10 cellular contexts compared by ENCODE assay signal in genomic region chr9:4530375-4530774, GRCh38. TPM values are rescaled to one million over a fixed set of nuclear protein-coding genes. Genes with fewer than 3 reads are reported as not detected.
A peak's percentile ranks its signal among the peaks of the same experiment; 100 is the strongest.
DNase-seq lines count a peak whose midpoint lies in the region; ATAC-seq and TF ChIP-seq lines count a peak whose summit lies in the region.
"Had no signal": no experiment of that assay in that cellular context is flagged by ENCODE, and none has a peak within 500 bp of the region (broad histone marks: within the 10 kb centered on the region; RNA-seq: fewer than 3 reads in every experiment).

No MANE protein-coding gene starts in this region.

- H3K36me3 ChIP-seq in hepatocyte (replicated peaks; ENCODE audit: insufficient read depth, low read depth): no peaks in the 10 kb centered on the region
- H3K36me3 ChIP-seq: upper lobe of right lung had no signal

- no peaks in the 10 kb centered on the region for H4K20me1 ChIP-seq in hepatocyte (ENCODE audit: insufficient read depth, poor library complexity, severe bottlenecking)

- H2AFZ ChIP-seq in hepatocyte: no peak overlapping the region

- no peaks in the 10 kb centered on the region for H3K9me2 ChIP-seq in hepatocyte (replicated peaks; ENCODE audit: insufficient read depth)

- H3K27ac ChIP-seq in foreskin keratinocyte (no peak overlapping the region), hepatocyte (no peak overlapping the region)
- H3K27ac ChIP-seq: upper lobe of right lung had no signal

- ATAC-seq in foreskin keratinocyte (peak; percentile 51), HG02840 (IDR thresholded peaks at IDR 0.05; ENCODE audit: low FRiP score, unreplicated experiment) (no peak)
- ATAC-seq: upper lobe of right lung had no signal

- no peaks in the 10 kb centered on the region for H3K9me3 ChIP-seq in hepatocyte (ENCODE audit: low read depth)
- H3K9me3 ChIP-seq: upper lobe of right lung had no signal

- peak; percentile 47 for DNase-seq in EL
- peak; percentile 47 for DNase-seq in GM20000 (ENCODE audit: low spot score)
- peak; percentile 52 for DNase-seq in HT1080 (ENCODE audit: low read depth)
- DNase-seq in foreskin keratinocyte: no peak
- no peak for DNase-seq in hepatocyte (ENCODE audit: low spot score)
- no peak for DNase-seq in NCI-H146 (lab: John Stamatoyannopoulos, UW)
- no peak for DNase-seq in GOT3 (lab: John Stamatoyannopoulos, UW)
- DNase-seq: T1000, upper lobe of right lung had no signal

- H3K79me2 ChIP-seq in hepatocyte: no peaks in the 10 kb centered on the region

- no peak for TF ChIP-seq CTCF in GM20000 (IDR thresholded peaks at IDR 0.05; ENCODE audit: extremely low read depth, missing control alignments)
- no peak for TF ChIP-seq CTCF in foreskin keratinocyte (conservative IDR thresholded peaks at IDR 0.05)
- no peak for TF ChIP-seq CTCF in hepatocyte (IDR thresholded peaks at IDR 0.05; ENCODE audit: poor library complexity)

- no peaks in the 10 kb centered on the region for H3K4me1 ChIP-seq in foreskin keratinocyte
- no peaks in the 10 kb centered on the region for H3K4me1 ChIP-seq in hepatocyte (ENCODE audit: insufficient read depth)
- H3K4me1 ChIP-seq: upper lobe of right lung had no signal

- 87% methylated on average over 6 of the region's 6 CpGs for WGBS in hepatocyte (ENCODE audit: low lambda C conversion rate, missing lambda C conversion rate)

- H3K4me2 ChIP-seq in hepatocyte: no peak overlapping the region

- H3K27me3 ChIP-seq in foreskin keratinocyte: no peaks in the 10 kb centered on the region
- H3K27me3 ChIP-seq in hepatocyte: no peaks in the 10 kb centered on the region
- H3K27me3 ChIP-seq: upper lobe of right lung had no signal

- H3K4me3 ChIP-seq in hepatocyte: no peak overlapping the region
- H3K4me3 ChIP-seq: upper lobe of right lung had no signal

RNA-seq across cellular contexts. Expression of gene SLC1A1, which starts 40.1 kb away (rescaled TPM):
- 0.10 and 0.13 TPM in 2 replicates for total RNA-seq in HT1080 (2014; rRNA removed; shearing (Covaris generic))
- polyA plus RNA-seq in HT1080 (2015; cell fraction: cytosol; rRNA removed): 1.0 and 1.5 TPM in 2 replicates
- 2.1 and 2.4 TPM in 2 replicates for polyA plus RNA-seq in HT1080 (2015; cell fraction: nucleus; rRNA removed)
- total RNA-seq in foreskin keratinocyte (not detected in 2 replicates), hepatocyte (50.7 and 52.9 TPM in 2 replicates)
- polyA plus RNA-seq in foreskin keratinocyte (0.02 TPM in 1 of 2 replicates, not detected in the other), hepatocyte (27.7 and 36.1 TPM in 2 replicates)

Comparison
In these comparisons a context has a peak if more than half of its experiments do, and no peak if none do; other contexts are left out.
1. DNase-seq: peak in EL (single experiment), GM20000 (single experiment) and HT1080 (single experiment); none in foreskin keratinocyte (0 of 2), hepatocyte (single experiment), NCI-H146 (single experiment) and GOT3 (single experiment).
2. RNA of gene SLC1A1, which starts 40.1 kb away (total RNA-seq): 50.7 to 52.9 TPM in hepatocyte; 0.10 to 0.13 TPM in HT1080 and not detected in foreskin keratinocyte; every median in the first group is over 10 times any median in the second.